ENCODE assay signal across 7 cellular contexts in genomic region chr11:58573451-58574104, GRCh38. TPM values are rescaled to one million over a fixed set of nuclear protein-coding genes. Genes with fewer than 3 reads are reported as not detected.
DNase-seq lines count a peak whose midpoint lies in the region; ATAC-seq, FAIRE-seq and TF ChIP-seq lines count a peak whose summit lies in the region.

No MANE protein-coding gene starts in this region.

- H3K36me3 ChIP-seq in GM12878 (ENCODE audit: control insufficient read depth in 2 of 2, insufficient read depth in 2 of 2, low read length in 1 of 2) (peaks cover 1 to 5% of the 10 kb centered on the region in 2 experiments), HAP-1 (replicated peaks) (peaks cover 3% of the 10 kb centered on the region)

- peak; percentile 40 for ATAC-seq in GM18868 (IDR thresholded peaks at IDR 0.05; ENCODE audit: unreplicated experiment)
- peak; percentile 21 for ATAC-seq in HG03469 (IDR thresholded peaks at IDR 0.05; ENCODE audit: unreplicated experiment)
- peak; percentile 41 for ATAC-seq in GM12878

- intact Hi-C loops in GM12878 (cut with micrococcal nuclease; ENCODE audit: unreplicated experiment): loop anchor here (1.0 to 10.0 kb wide), 3 partner anchors 48 to 981 kb away; no protein-coding TSS in a partner anchor

- RAD21 ChIA-PET in GM12878 (lab: Charles Lee; ENCODE audit: unreplicated experiment): interaction anchor here (1.0 to 2.0 kb wide), 6 partner anchors 10 to 567 kb away, joined by 3 to 10 read pairs (median 6); no protein-coding TSS in a partner anchor

- peak in 1 of 2 experiments; percentile 62; a peak in 3 of 4 replicates for TF ChIP-seq EP300 in GM12878 (IDR thresholded peaks at IDR 0.05; ENCODE audit: borderline replicate concordance in 1 of 2, control insufficient read depth in 1 of 2, low read depth in 2 of 2, low read length in 2 of 2)

- TF ChIP-seq CTCF in GM12878 (IDR thresholded peaks at IDR 0.05 in 2 of 3, conservative IDR thresholded peaks at IDR 0.05 in 1 of 3; ENCODE audit: control insufficient read depth in 2 of 3, extremely low read depth in 1 of 3, insufficient read depth in 1 of 3, low read depth in 3 of 3, low read length in 3 of 3): no peak

- peak overlapping the region; percentile 98 for H3K4me2 ChIP-seq in GM12878 (ENCODE audit: control insufficient read depth, insufficient read depth)

- POLR2A ChIA-PET in GM12878 (lab: Charles Lee): interaction anchor here (0.6 to 1.1 kb wide), 4 partner anchors 13 to 53 kb away, joined by 3 to 7 read pairs (median 4); no protein-coding TSS in a partner anchor

- peak overlapping the region; percentile 99 for H3K27ac ChIP-seq in GM12878 (ENCODE audit: control insufficient read depth, insufficient read depth)

- H3K27me3 Mint-ChIP-seq in T-helper 1 cell treated with Interleukin-12 subunit alpha and Interleukin-12 subunit beta and Interleukin-4 antibody, amounts not matched to agents 30 μg/mL and 1 μg/mL, for 36 hours (ENCODE audit: low read depth): no peaks in the 10 kb centered on the region

- H4K20me1 ChIP-seq in GM12878 (ENCODE audit: control insufficient read depth, insufficient read depth): no peaks in the 10 kb centered on the region

- no peaks in the 10 kb centered on the region for H3K27me3 ChIP-seq in GM12878 (replicated peaks in 1 of 2; ENCODE audit: control insufficient read depth in 2 of 2, insufficient read depth in 2 of 2, low read length in 1 of 2)
- H3K27me3 ChIP-seq in HAP-1 (ENCODE audit: low read depth): no peaks in the 10 kb centered on the region

- DNase-seq in GM12878 (ENCODE audit: low read depth, low spot score): no peak
- DNase-seq in medulla oblongata (ENCODE audit: extremely low spot score): peak; percentile 36
- DNase-seq in stimulated activated naive CD4-positive, alpha-beta T cell (lab: John Stamatoyannopoulos, UW): peak; percentile 11 to 52 (median 34)
- DNase-seq in HAP-1 (ENCODE audit: low spot score in 2 of 2): no peak

- peaks cover 74% of the 10 kb centered on the region for H3K79me2 ChIP-seq in GM12878 (ENCODE audit: control insufficient read depth, insufficient read depth, low read length)

- in situ Hi-C loops in GM12878 (cut with MboI): loop anchor here (10.0 kb wide), 2 partner anchors 531 to 981 kb away; partner anchors contain the start of gene FAM111B
- in situ Hi-C loops in HAP-1 (cut with MboI; ENCODE audit: low sequenced_read_pairs): loop anchor here (10.0 kb wide), 1 partner anchor 909 kb away; the partner anchor contains the start of gene ZDHHC5

- H3K4me3 Mint-ChIP-seq in T-helper 1 cell treated with Interleukin-12 subunit alpha and Interleukin-12 subunit beta and Interleukin-4 antibody, amounts not matched to agents 30 μg/mL and 1 μg/mL, for 36 hours: peak overlapping the region; percentile 95

- peaks cover 60% of the 10 kb centered on the region for H3K4me1 Mint-ChIP-seq in T-helper 1 cell treated with Interleukin-12 subunit alpha and Interleukin-12 subunit beta and Interleukin-4 antibody, amounts not matched to agents 30 μg/mL and 1 μg/mL, for 36 hours (ENCODE audit: low read depth)

- H3K9me3 Mint-ChIP-seq in T-helper 1 cell treated with Interleukin-12 subunit alpha and Interleukin-12 subunit beta and Interleukin-4 antibody, amounts not matched to agents 30 μg/mL and 1 μg/mL, for 36 hours: no peaks in the 10 kb centered on the region

- H2AFZ ChIP-seq in GM12878 (ENCODE audit: control insufficient read depth, low read depth, low read length): peak overlapping the region; percentile 15; the same call in 1 of the 2 replicates

- H3K9me3 ChIP-seq in GM12878 (replicated peaks; ENCODE audit: control insufficient read depth, insufficient read depth, low read length): no peaks in the 10 kb centered on the region
- H3K9me3 ChIP-seq in HAP-1: no peaks in the 10 kb centered on the region

- SMC1A ChIA-PET in GM12878 (lab: Charles Lee; ENCODE audit: uncharacterized antibody, unreplicated experiment): interaction anchor here (1.1 to 2.3 kb wide), 7 partner anchors 9 to 574 kb away, joined by 3 to 7 read pairs (median 4); no protein-coding TSS in a partner anchor

- H3K9ac ChIP-seq in GM12878 (ENCODE audit: control insufficient read depth, insufficient read depth, low read length): peak overlapping the region; percentile 100

- CTCF ChIA-PET in GM12878 (lab: Yijun Ruan, JAX): interaction anchor here (0.6 to 2.3 kb wide), 10 partner anchors 9 to 911 kb away, joined by 3 to 15 read pairs (median 4); no protein-coding TSS in a partner anchor

- WGBS in GM12878 (ENCODE audit: insufficient coverage, insufficient replicate concordance, low lambda C conversion rate, missing lambda C conversion rate): 3% methylated on average over 4 of the region's 4 CpGs

- peak; percentile 69 for TF ChIP-seq POLR2A in GM12878 (IDR thresholded peaks at IDR 0.05; ENCODE audit: low read depth, low read length)

- peaks cover 9% of the 10 kb centered on the region for H3K4me1 ChIP-seq in GM12878 (ENCODE audit: control insufficient read depth, insufficient read depth, low read length)
- H3K4me1 ChIP-seq in HAP-1: no peaks in the 10 kb centered on the region; the same call in 1 of the 2 replicates

- H3K36me3 Mint-ChIP-seq in T-helper 1 cell treated with Interleukin-12 subunit alpha and Interleukin-12 subunit beta and Interleukin-4 antibody, amounts not matched to agents 30 μg/mL and 1 μg/mL, for 36 hours (ENCODE audit: low read depth): peaks cover 31% of the 10 kb centered on the region

- peak overlapping the region; percentile 77 for H3K4me3 ChIP-seq in GM12878
- H3K4me3 ChIP-seq in HAP-1: no peak overlapping the region

- TF ChIP-seq RAD21 in GM12878 (IDR thresholded peaks at IDR 0.05; ENCODE audit: insufficient read depth, low read depth, low read length): no peak

- BruUV-seq in GM12878 (replicated peaks; lab: Mats Ljungman, UMichigan): no TSS peak

- FAIRE-seq in GM12878 (lab: Jason Lieb, UNC): no peak

- peak overlapping the region; percentile 100 for H3K27ac Mint-ChIP-seq in T-helper 1 cell treated with Interleukin-12 subunit alpha and Interleukin-12 subunit beta and Interleukin-4 antibody, amounts not matched to agents 30 μg/mL and 1 μg/mL, for 36 hours

TF ChIP-seq in GM12878, 131 proteins besides CTCF, POLR2A, EP300 and RAD21 (continues in another document):
- TF ChIP-seq SP1 (IDR thresholded peaks at IDR 0.05; ENCODE audit: low read depth, low read length) (no peak), RBBP5 (conservative IDR thresholded peaks at IDR 0.05) (no peak)

RNA-seq across cellular contexts. Expression of gene LPXN, which starts 2.1 kb away (rescaled TPM):
- 224 and 269 TPM in 2 replicates for total RNA-seq in GM12878 (2013; cell fraction: nucleolus; rRNA removed)
- total RNA-seq in GM12878 (2014; rRNA removed) (131 and 142 TPM in 2 replicates), GM12878 (2014; rRNA removed; fragmentation: Illumina TruSeq; extraction: Trizol) (189 and 193 TPM in 2 replicates), GM12878 (2021) (154 and 164 TPM in 2 replicates)
- 125 TPM for polyA plus RNA-seq in GM12878 (2011; ENCODE audit: low read depth)
- polyA plus RNA-seq in GM12878 (2011; rRNA removed) (324 and 342 TPM in 2 replicates), GM12878 (2014; fragmentation: Illumina TruSeq; extraction: Trizol) (349 and 479 TPM in 2 replicates), GM12878 (2014; fragmentation: Nextera tagmentation; extraction: Ambion mirVana) (100 to 1,000 TPM; 175 to 268 TPM), GM12878 (2014; rRNA removed) (189 and 214 TPM in 2 replicates), GM12878 (2016; fragmentation: Nextera tagmentation; extraction: Ambion mirVana) (100 to 1,000 TPM; 196 to 207 TPM)
- polyA plus RNA-seq in GM12878 (2011; cell fraction: cytosol; rRNA removed): 274 and 296 TPM in 2 replicates
- polyA plus RNA-seq in GM12878 (2011; cell fraction: nucleus; rRNA removed): 183 and 185 TPM in 2 replicates
- polyA plus RNA-seq in GM12878 (2012): 143 and 162 TPM in 2 replicates
- polyA minus RNA-seq in GM12878 (2011; rRNA and poly(A)+ RNA removed): 256 and 266 TPM in 2 replicates
- polyA minus RNA-seq in GM12878 (2011; cell fraction: cytosol; rRNA and poly(A)+ RNA removed): 41.6 and 57.9 TPM in 2 replicates
- 110 and 141 TPM in 2 replicates for polyA minus RNA-seq in GM12878 (2011; cell fraction: nucleus; rRNA and poly(A)+ RNA removed)

RNA-seq across cellular contexts. Expression of gene ZFP91, which starts 5.3 kb away (rescaled TPM):
- total RNA-seq in GM12878 (2013; cell fraction: nucleolus; rRNA removed): 42.4 and 42.7 TPM in 2 replicates
- total RNA-seq in GM12878 (2014; rRNA removed) (34.8 and 40.7 TPM in 2 replicates), GM12878 (2014; rRNA removed; fragmentation: Illumina TruSeq; extraction: Trizol) (40.7 and 41.0 TPM in 2 replicates), GM12878 (2021) (40.7 and 41.3 TPM in 2 replicates)
- 14.5 TPM for polyA plus RNA-seq in GM12878 (2011; ENCODE audit: low read depth)
- polyA plus RNA-seq in GM12878 (2011; rRNA removed) (40.5 and 53.1 TPM in 2 replicates), GM12878 (2014; fragmentation: Illumina TruSeq; extraction: Trizol) (54.1 and 63.7 TPM in 2 replicates), GM12878 (2014; fragmentation: Nextera tagmentation; extraction: Ambion mirVana) (10 to 100 TPM; 15.6 to 21.4 TPM), GM12878 (2014; rRNA removed) (25.7 and 28.7 TPM in 2 replicates), GM12878 (2016; fragmentation: Nextera tagmentation; extraction: Ambion mirVana) (10 to 100 TPM; 12.9 to 14.3 TPM)
- 17.2 and 20.7 TPM in 2 replicates for polyA plus RNA-seq in GM12878 (2011; cell fraction: cytosol; rRNA removed)
- 31.1 and 32.9 TPM in 2 replicates for polyA plus RNA-seq in GM12878 (2011; cell fraction: nucleus; rRNA removed)
- 22.0 and 22.3 TPM in 2 replicates for polyA plus RNA-seq in GM12878 (2012)
- polyA minus RNA-seq in GM12878 (2011; rRNA and poly(A)+ RNA removed): 28.9 and 29.1 TPM in 2 replicates
- 10.6 and 15.2 TPM in 2 replicates for polyA minus RNA-seq in GM12878 (2011; cell fraction: cytosol; rRNA and poly(A)+ RNA removed)
- 21.0 and 32.7 TPM in 2 replicates for polyA minus RNA-seq in GM12878 (2011; cell fraction: nucleus; rRNA and poly(A)+ RNA removed)

RNA-seq across cellular contexts. Expression of gene CNTF, which starts 48.9 kb away (rescaled TPM):
- 12.1 and 12.9 TPM in 2 replicates for total RNA-seq in GM12878 (2013; cell fraction: nucleolus; rRNA removed)
- total RNA-seq in GM12878 (2014; rRNA removed) (2.3 and 2.6 TPM in 2 replicates), GM12878 (2014; rRNA removed; fragmentation: Illumina TruSeq; extraction: Trizol) (2.2 and 2.8 TPM in 2 replicates), GM12878 (2021) (1.6 and 2.1 TPM in 2 replicates)
- 0.98 TPM for polyA plus RNA-seq in GM12878 (2011; ENCODE audit: low read depth)
- polyA plus RNA-seq in GM12878 (2011; rRNA removed) (0.76 and 1.2 TPM in 2 replicates), GM12878 (2014; fragmentation: Illumina TruSeq; extraction: Trizol) (0.60 and 1.2 TPM in 2 replicates), GM12878 (2014; fragmentation: Nextera tagmentation; extraction: Ambion mirVana) (under 1 TPM; 0.16 to 0.20 TPM), GM12878 (2014; rRNA removed) (0.69 and 1.2 TPM in 2 replicates), GM12878 (2016; fragmentation: Nextera tagmentation; extraction: Ambion mirVana) (under 1 TPM; 0.47 to 0.68 TPM)
- 0.20 and 0.27 TPM in 2 replicates for polyA plus RNA-seq in GM12878 (2011; cell fraction: cytosol; rRNA removed)
- polyA plus RNA-seq in GM12878 (2011; cell fraction: nucleus; rRNA removed): 4.3 and 4.7 TPM in 2 replicates
- 0.58 and 1.3 TPM in 2 replicates for polyA plus RNA-seq in GM12878 (2012)
- polyA minus RNA-seq in GM12878 (2011; rRNA and poly(A)+ RNA removed): 7.1 and 8.1 TPM in 2 replicates
- not detected in 2 replicates for polyA minus RNA-seq in GM12878 (2011; cell fraction: cytosol; rRNA and poly(A)+ RNA removed)
- 19.9 and 25.2 TPM in 2 replicates for polyA minus RNA-seq in GM12878 (2011; cell fraction: nucleus; rRNA and poly(A)+ RNA removed)

Comparison
In these comparisons a context has a peak if more than half of its experiments do, and no peak if none do; other contexts are left out.
1. DNase-seq: peak in medulla oblongata (single experiment) and stimulated activated naive CD4-positive, alpha-beta T cell (6 of 6); none in GM12878 (single experiment) and HAP-1 (0 of 2).
2. Peak in every context shown above with its lines, with median percentiles within 50 percentile points of each other: ATAC-seq.